ENCODE assay signal across 29 cellular contexts in genomic region chrX:32618154-32618553, GRCh38.
"Had no signal": no experiment of that assay in that cellular context is flagged by ENCODE, and none has a peak within 500 bp of the region (broad histone marks: within the 10 kb centered on the region; RNA-seq: fewer than 3 reads in every experiment).

No MANE protein-coding gene starts in this region.

- H3K4me1 ChIP-seq: adrenal gland, ascending aorta, body of pancreas, breast epithelium had no signal

- H3K9me3 ChIP-seq: adrenal gland, ascending aorta, body of pancreas had no signal

- DNase-seq: activated effector memory CD4-positive, alpha-beta T cell treated with anti-CD3 and anti-CD28 coated beads, Interleukin-2, amount 50 U/mL, for 16 hours; activated effector memory CD4-positive, alpha-beta T cell treated with Interleukin-2 at 50 U/mL for 16 hours; activated gamma-delta T cell; activated gamma-delta T cell treated with Interleukin-2 at 50 U/mL for 16 hours; activated naive CD4-positive, alpha-beta T cell; activated naive CD4-positive, alpha-beta T cell treated with anti-CD3 and anti-CD28 coated beads for 36 hours; activated naive CD4-positive, alpha-beta T cell treated with anti-CD3 and anti-CD28 coated beads, Interleukin-2, amount 10 ng/mL, durations not matched to agents 7 days and 5 days; activated naive CD4-positive, alpha-beta T cell treated with anti-CD3 and anti-CD28 coated beads, Interleukin-2, amount 50 U/mL, for 16 hours; activated naive CD4-positive, alpha-beta T cell treated with Interleukin-2 at 50 U/mL for 16 hours; activated naive CD8-positive, alpha-beta T cell treated with anti-CD3 and anti-CD28 coated beads for 36 hours; activated naive CD8-positive, alpha-beta T cell treated with anti-CD3 and anti-CD28 coated beads, Interleukin-2, amount 10 ng/mL, durations not matched to agents 7 days and 5 days; activated naive CD8-positive, alpha-beta T cell treated with anti-CD3 and anti-CD28 coated beads, Interleukin-2, amount 50 U/mL, for 24 hours; activated T-cell treated with anti-CD3 and anti-CD28 coated beads, Interleukin-2, amount 50 U/mL, for 24 hours; activated T-cell treated with anti-CD3 and anti-CD28 coated beads, Interleukin-2, amount 50 U/mL, for 4 hours; activated T-cell treated with anti-CD3 and anti-CD28 coated beads, Interleukin-2, amount 50 U/mL, for 48 hours; activated T-cell treated with anti-CD3 and anti-CD28 coated beads, Interleukin-2, amount 50 U/mL, for 72 hours; adrenal gland; amniotic stem cell; amygdala; anterior cingulate cortex; aorta; body of pancreas; brain microvascular endothelial cell; caudate nucleus; central memory CD4-positive, alpha-beta T cell; cerebellar nuclear complex had no signal

- H3K4me3 ChIP-seq: adrenal gland, ascending aorta, body of pancreas, breast epithelium, cardiac muscle cell had no signal

- H3K27ac ChIP-seq: adrenal gland, ascending aorta, body of pancreas, brain microvascular endothelial cell, breast epithelium, cardiac muscle cell had no signal

- H3K36me3 ChIP-seq: adrenal gland, ascending aorta, brain microvascular endothelial cell, breast epithelium, cardiac muscle cell had no signal
